10 cellular contexts compared by ENCODE assay signal in genomic region chr6:91276315-91276714, GRCh38.
DNase-seq lines count a peak whose midpoint lies in the region; ATAC-seq and TF ChIP-seq lines count a peak whose summit lies in the region.
"Had no signal": no experiment of that assay in that cellular context is flagged by ENCODE, and none has a peak within 500 bp of the region (broad histone marks: within the 10 kb centered on the region; RNA-seq: fewer than 3 reads in every experiment).

No MANE protein-coding gene starts in this region.

- H3K27ac ChIP-seq in RWPE2 (ENCODE audit: poor library complexity, severe bottlenecking) = no peak overlapping the region
- no peak overlapping the region for H3K27ac ChIP-seq in neural cell (ENCODE audit: low read length)

- DNase-seq in NCI-H1092 treated with DMSO at 0.1 percent for 48 hours (lab: John Stamatoyannopoulos, UW) (peak; percentile 7), NCI-H1092 (lab: John Stamatoyannopoulos, UW) (no peak), RWPE2 (ENCODE audit: low spot score) (no peak), posterior cingulate gyrus (no peak), cortex of kidney (lab: John Stamatoyannopoulos, UW) (no peak)
- no peak for DNase-seq in activated CD4-positive, alpha-beta memory T cell treated with anti-CD3 and anti-CD28 coated beads for 36 hours

- H3K36me3 ChIP-seq in RWPE2 (ENCODE audit: low read depth) = no peaks in the 10 kb centered on the region
- H3K36me3 ChIP-seq in neural cell (ENCODE audit: insufficient read depth, low read length) = no peaks in the 10 kb centered on the region

- H3K4me3 ChIP-seq in RWPE2 (ENCODE audit: severe bottlenecking) (no peak overlapping the region), neural cell (ENCODE audit: low read length) (no peak overlapping the region)
- H3K4me3 ChIP-seq: lung had no signal

- ATAC-seq in HG03196 (IDR thresholded peaks at IDR 0.05; ENCODE audit: unreplicated experiment) (peak; percentile 71), RWPE2 (ENCODE audit: low read depth) (peak; percentile 58; the same call in 1 of the 3 replicates)
- ATAC-seq: stimulated activated effector memory CD8-positive, alpha-beta T cell treated with anti-CD3 and anti-CD28 coated beads, Interleukin-12 subunit alpha, Interleukin-12 subunit beta, amount 100 ng/mL, for 72 hours had no signal

- intact Hi-C loops in activated CD4-positive, alpha-beta memory T cell treated with anti-CD3 and anti-CD28 coated beads for 36 hours (cut with micrococcal nuclease) = no loop called here
- intact Hi-C loops in posterior cingulate gyrus (cut with DNase I) = no loop called here

- H3K4me1 Mint-ChIP-seq in activated CD4-positive, alpha-beta memory T cell treated with anti-CD3 and anti-CD28 coated beads for 36 hours (ENCODE audit: low read depth) = no peaks in the 10 kb centered on the region
- H3K4me1 Mint-ChIP-seq: stimulated activated effector memory CD8-positive, alpha-beta T cell treated with anti-CD3 and anti-CD28 coated beads, Interleukin-12 subunit alpha, Interleukin-12 subunit beta, amount 100 ng/mL, for 72 hours had no signal

- no peak overlapping the region for H2AFZ ChIP-seq in neural cell (ENCODE audit: low read depth, low read length)

- no peaks in the 10 kb centered on the region for H3K9me3 Mint-ChIP-seq in activated CD4-positive, alpha-beta memory T cell treated with anti-CD3 and anti-CD28 coated beads for 36 hours

- POLR2A ChIA-PET in activated CD4-positive, alpha-beta memory T cell treated with anti-CD3 and anti-CD28 coated beads for 36 hours (lab: Charles Lee) = no interaction called here

- no peaks in the 10 kb centered on the region for H3K9me2 ChIP-seq in neural cell (ENCODE audit: insufficient read depth, low read length)

- no peak overlapping the region for H3K4me2 ChIP-seq in neural cell (ENCODE audit: low read length)

- no peaks in the 10 kb centered on the region for H3K36me3 Mint-ChIP-seq in activated CD4-positive, alpha-beta memory T cell treated with anti-CD3 and anti-CD28 coated beads for 36 hours
- H3K36me3 Mint-ChIP-seq: stimulated activated effector memory CD8-positive, alpha-beta T cell treated with anti-CD3 and anti-CD28 coated beads, Interleukin-12 subunit alpha, Interleukin-12 subunit beta, amount 100 ng/mL, for 72 hours had no signal

- TF ChIP-seq RAD21 in neural cell (conservative IDR thresholded peaks at IDR 0.05) = peak; percentile 49

- no peak overlapping the region for H3K27ac Mint-ChIP-seq in activated CD4-positive, alpha-beta memory T cell treated with anti-CD3 and anti-CD28 coated beads for 36 hours
- H3K27ac Mint-ChIP-seq: stimulated activated effector memory CD8-positive, alpha-beta T cell treated with anti-CD3 and anti-CD28 coated beads, Interleukin-12 subunit alpha, Interleukin-12 subunit beta, amount 100 ng/mL, for 72 hours had no signal

- no peak overlapping the region for H3K9ac ChIP-seq in neural cell (ENCODE audit: low read length)

- no peaks in the 10 kb centered on the region for H3F3A ChIP-seq in neural cell (ENCODE audit: insufficient read depth, low read length, poor library complexity, severe bottlenecking)

- no peak for TF ChIP-seq EP300 in neural cell (conservative IDR thresholded peaks at IDR 0.05; ENCODE audit: poor library complexity, severe bottlenecking)

- CTCF ChIA-PET in activated CD4-positive, alpha-beta memory T cell treated with anti-CD3 and anti-CD28 coated beads for 36 hours (lab: Charles Lee) = no interaction called here

- no peaks in the 10 kb centered on the region for H3K27me3 Mint-ChIP-seq in activated CD4-positive, alpha-beta memory T cell treated with anti-CD3 and anti-CD28 coated beads for 36 hours

- H3K9me3 ChIP-seq in RWPE2 (ENCODE audit: severe bottlenecking) = no peaks in the 10 kb centered on the region
- no peaks in the 10 kb centered on the region for H3K9me3 ChIP-seq in neural cell (ENCODE audit: low read length)

- H3K79me2 ChIP-seq in neural cell (replicated peaks; ENCODE audit: insufficient read depth, low read length) = no peaks in the 10 kb centered on the region

- H4K20me1 ChIP-seq in neural cell (ENCODE audit: insufficient read depth) = no peaks in the 10 kb centered on the region

- TF ChIP-seq CTCF in RWPE2 (IDR thresholded peaks at IDR 0.05; ENCODE audit: poor library complexity, severe bottlenecking) (peak; percentile 35), neural cell (IDR thresholded peaks at IDR 0.05; ENCODE audit: poor library complexity, severe bottlenecking) (peak; percentile 58)

- no peaks in the 10 kb centered on the region for H3K27me3 ChIP-seq in RWPE2 (ENCODE audit: insufficient read depth, poor library complexity, severe bottlenecking)
- H3K27me3 ChIP-seq in neural cell (ENCODE audit: insufficient read depth, low read depth, low read length) = no peaks in the 10 kb centered on the region

- no peaks in the 10 kb centered on the region for H3K4me1 ChIP-seq in RWPE2 (ENCODE audit: insufficient read depth, poor library complexity, severe bottlenecking)

- H3K4me3 Mint-ChIP-seq in activated CD4-positive, alpha-beta memory T cell treated with anti-CD3 and anti-CD28 coated beads for 36 hours = no peak overlapping the region
- H3K4me3 Mint-ChIP-seq: stimulated activated effector memory CD8-positive, alpha-beta T cell treated with anti-CD3 and anti-CD28 coated beads, Interleukin-12 subunit alpha, Interleukin-12 subunit beta, amount 100 ng/mL, for 72 hours had no signal

TF ChIP-seq in neural cell, 6 proteins besides CTCF, POLR2A, EP300 and RAD21:
- TF ChIP-seq TAF1 (IDR thresholded peaks at IDR 0.05; ENCODE audit: low read depth) = no peak
- TF ChIP-seq REST (IDR thresholded peaks at IDR 0.05; ENCODE audit: borderline replicate concordance) = no peak
- TF ChIP-seq SMC3 (conservative IDR thresholded peaks at IDR 0.05; ENCODE audit: poor library complexity) = peak; percentile 60
